30 cellular contexts compared by ENCODE assay signal in the genomic region with DNA sequence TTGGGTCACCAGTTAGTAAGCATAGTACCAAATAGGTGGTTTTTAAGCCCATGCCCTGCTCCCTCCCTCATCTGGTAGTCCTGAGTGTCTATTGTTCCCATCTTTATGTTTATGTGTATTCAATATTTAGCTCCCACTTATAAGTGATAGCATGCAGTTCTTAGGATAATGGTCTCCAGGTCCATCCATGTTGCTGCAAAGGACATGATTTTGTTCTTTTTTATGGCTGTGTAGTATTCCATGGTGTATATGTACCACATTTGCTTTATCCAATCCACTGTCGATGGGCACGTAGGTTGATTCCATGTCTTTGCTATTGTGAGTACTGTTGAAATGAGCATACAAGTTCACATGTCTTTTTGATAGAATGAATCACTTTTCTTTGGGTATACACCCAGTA. TPM values are rescaled to one million over a fixed set of nuclear protein-coding genes. Genes with fewer than 3 reads are reported as not detected.
"Had no signal": no experiment of that assay in that cellular context is flagged by ENCODE, and none has a peak within 500 bp of the region (broad histone marks: within the 10 kb centered on the region; RNA-seq: fewer than 3 reads in every experiment).

No MANE protein-coding gene starts in this region.

- H3K9me3 Mint-ChIP-seq: activated naive CD4-positive, alpha-beta T cell treated with anti-CD3 and anti-CD28 coated beads, Interleukin-2, amount 10 ng/mL, durations not matched to agents 7 days and 5 days; immature natural killer cell; natural killer cell treated with Interleukin-12 subunit alpha and Interleukin-12 subunit beta and Interleukin-15 and Interleukin-18, amount 100 ng/mL, for 72 hours; type B pancreatic cell had no signal

- H3K36me3 ChIP-seq: left lung, sigmoid colon, thoracic aorta had no signal

- H3K36me3 Mint-ChIP-seq: activated naive CD4-positive, alpha-beta T cell treated with anti-CD3 and anti-CD28 coated beads, Interleukin-2, amount 10 ng/mL, durations not matched to agents 7 days and 5 days; brain; natural killer cell treated with Interleukin-12 subunit alpha and Interleukin-12 subunit beta and Interleukin-15 and Interleukin-18, amount 100 ng/mL, for 72 hours; type B pancreatic cell had no signal

- H3K27me3 ChIP-seq: foreskin keratinocyte, left lung, sigmoid colon had no signal

- H3K27ac ChIP-seq: foreskin keratinocyte, thoracic aorta had no signal

- DNase-seq: activated CD4-positive, alpha-beta T cell treated with anti-CD3 and anti-CD28 coated beads, Interleukin-2, amount 50 U/mL, for 48 hours; activated CD8-positive, alpha-beta memory T cell treated with anti-CD3 and anti-CD28 coated beads, Interleukin-2, amount 50 U/mL, for 48 hours; activated effector memory CD4-positive, alpha-beta T cell treated with Interleukin-2 at 50 U/mL for 16 hours; activated naive CD4-positive, alpha-beta T cell treated with anti-CD3 and anti-CD28 coated beads, Interleukin-2, amount 10 ng/mL, durations not matched to agents 7 days and 5 days; activated T-cell treated with anti-CD3 and anti-CD28 coated beads, Interleukin-2, amount 50 U/mL, for 48 hours; aorta; dermis blood vessel endothelial cell; effector CD8-positive, alpha-beta T cell; erythroblast; foreskin keratinocyte; immature natural killer cell; left lung; retina; sigmoid colon; stimulated activated CD4-positive, alpha-beta T cell treated with anti-CD3 and anti-CD28 coated beads, Interleukin-15, amount 100 ng/mL, for 24 hours; stimulated activated naive CD4-positive, alpha-beta T cell had no signal

- H3K9me3 ChIP-seq: left lung, sigmoid colon, thoracic aorta had no signal

- H3K4me3 ChIP-seq: left lung, sigmoid colon, smooth muscle cell, thoracic aorta had no signal

- H3K4me3 Mint-ChIP-seq: activated naive CD4-positive, alpha-beta T cell treated with anti-CD3 and anti-CD28 coated beads, Interleukin-2, amount 10 ng/mL, durations not matched to agents 7 days and 5 days; brain; immature natural killer cell; natural killer cell treated with Interleukin-12 subunit alpha and Interleukin-12 subunit beta and Interleukin-15 and Interleukin-18, amount 100 ng/mL, for 72 hours; type B pancreatic cell had no signal

- H3K27ac Mint-ChIP-seq: activated naive CD4-positive, alpha-beta T cell treated with anti-CD3 and anti-CD28 coated beads, Interleukin-2, amount 10 ng/mL, durations not matched to agents 7 days and 5 days; natural killer cell treated with Interleukin-12 subunit alpha and Interleukin-12 subunit beta and Interleukin-15 and Interleukin-18, amount 100 ng/mL, for 72 hours; progenitor cell of endocrine pancreas; type B pancreatic cell had no signal

- ATAC-seq: left lung; natural killer cell treated with Interleukin-12 subunit alpha and Interleukin-12 subunit beta and Interleukin-15 and Interleukin-18, amount 100 ng/mL, for 72 hours had no signal

- H3K27me3 Mint-ChIP-seq: natural killer cell treated with Interleukin-12 subunit alpha and Interleukin-12 subunit beta and Interleukin-15 and Interleukin-18, amount 100 ng/mL, for 72 hours; type B pancreatic cell had no signal

RNA-seq across cellular contexts. Expression of a gene that starts 26.0 kb away (rescaled TPM):
- total RNA-seq: activated CD8-positive, alpha-beta memory T cell treated with anti-CD3 and anti-CD28 coated beads for 36 hours; aorta; cardiac septum; dermis blood vessel endothelial cell; foreskin keratinocyte; glomerular endothelial cell; kidney epithelial cell; left lung; lung microvascular endothelial cell; natural killer cell treated with Interleukin-12 subunit alpha and Interleukin-12 subunit beta and Interleukin-15 and Interleukin-18, amount 100 ng/mL, for 72 hours; osteocyte; progenitor cell of endocrine pancreas; sigmoid colon; smooth muscle cell; thoracic aorta had no signal
- polyA plus RNA-seq: adipose tissue, aorta, fibroblast of lung, foreskin keratinocyte, immature natural killer cell, sigmoid colon, smooth muscle cell had no signal
